In genomic region chr6:109010703-109011102, GRCh38 we compare ENCODE assay signal across 9 cellular contexts.
DNase-seq lines count a peak whose midpoint lies in the region; ATAC-seq and TF ChIP-seq lines count a peak whose summit lies in the region.
"Had no signal": no experiment of that assay in that cellular context is flagged by ENCODE, and none has a peak within 500 bp of the region (broad histone marks: within the 10 kb centered on the region; RNA-seq: fewer than 3 reads in every experiment).

No MANE protein-coding gene starts in this region.

- DNase-seq in NCI-H510A treated with DMSO at 0.1 percent for 48 hours (lab: John Stamatoyannopoulos, UW), result peak; percentile 1
- no peak for DNase-seq in NCI-H510A (lab: John Stamatoyannopoulos, UW)
- peak; percentile 68 for DNase-seq in NCI-H69 (lab: John Stamatoyannopoulos, UW)
- DNase-seq in dorsolateral prefrontal cortex, result no peak
- DNase-seq in gastrocnemius medialis, result no peak
- no peak for DNase-seq in lower leg skin (ENCODE audit: low spot score in 2 of 2)
- DNase-seq in islet precursor cell, result no peak
- no peak for DNase-seq in NCI-H82 treated with DMSO at 0.1 percent for 48 hours (lab: John Stamatoyannopoulos, UW; ENCODE audit: unreplicated experiment)
- DNase-seq: activated CD4-positive, CD25-positive, alpha-beta regulatory T cell treated with anti-CD3 and anti-CD28 coated beads, Interleukin-2, amount 50 U/mL, for 72 hours had no signal

- H3K36me3 ChIP-seq in gastrocnemius medialis, result no peaks in the 10 kb centered on the region

- in situ Hi-C loops in gastrocnemius medialis (cut with MboI; ENCODE audit: low sequenced_read_pairs in 4 of 4), result loop anchor here in 1 of 4 donors (10.0 kb wide), 1 partner anchor 74 kb away; no protein-coding TSS in a partner anchor

- no peak for ATAC-seq in gastrocnemius medialis

- WGBS in lower leg skin, 2 donors, result 63% methylated on average over 2 of the region's 2 CpGs

- H3K27me3 ChIP-seq in dorsolateral prefrontal cortex (no peaks in the 10 kb centered on the region), gastrocnemius medialis (no peaks in the 10 kb centered on the region)

- peak overlapping the region in 53 of 59 donors; percentile 52 to 99 (median 93) for H3K4me3 ChIP-seq in dorsolateral prefrontal cortex
- peak overlapping the region in 3 of 4 donors; percentile 60 to 73 (median 68) for H3K4me3 ChIP-seq in gastrocnemius medialis
- no peak overlapping the region for H3K4me3 ChIP-seq in lower leg skin (ENCODE audit: low read depth, poor library complexity, severe bottlenecking)

- TF ChIP-seq POLR2A in gastrocnemius medialis (IDR thresholded peaks at IDR 0.05) (no peak), lower leg skin (IDR thresholded peaks at IDR 0.05) (no peak)

- TF ChIP-seq CTCF in dorsolateral prefrontal cortex (IDR thresholded peaks at IDR 0.05 in 54 of 56, conservative IDR thresholded peaks at IDR 0.05 in 2 of 56; ENCODE audit: low read depth in 1 of 56, partially characterized antibody in 56 of 56), result no peak
- no peak for TF ChIP-seq CTCF in gastrocnemius medialis (IDR thresholded peaks at IDR 0.05 in 4 of 5, conservative IDR thresholded peaks at IDR 0.05 in 1 of 5)
- no peak for TF ChIP-seq CTCF in lower leg skin (IDR thresholded peaks at IDR 0.05)

- H3K9me3 ChIP-seq in gastrocnemius medialis, result no peaks in the 10 kb centered on the region

- intact Hi-C loops in dorsolateral prefrontal cortex (cut with DNase I) (loop anchor here in 1 of 2 donors (5.0 kb wide), 1 partner anchor 57 kb away; no protein-coding TSS in a partner anchor), gastrocnemius medialis (cut with DNase I; ENCODE audit: low total_unique reads) (no loop called here), lower leg skin (cut with DNase I; ENCODE audit: low total_unique reads) (loop anchor here (10.0 kb wide), 1 partner anchor 1516 kb away; the partner anchor contains the start of gene SOBP)

- H3K4me1 ChIP-seq in gastrocnemius medialis, result peaks cover 47 to 53% of the 10 kb centered on the region in 2 donors

- H3K27ac ChIP-seq in dorsolateral prefrontal cortex (peak overlapping the region in 55 of 59 donors; percentile 85 to 99 (median 97)), gastrocnemius medialis (peak overlapping the region; percentile 92 to 98 (median 95))

Comparison
In these comparisons a context has a peak if more than half of its experiments do, and no peak if none do; other contexts are left out.
1. DNase-seq: peak in NCI-H510A treated with DMSO at 0.1 percent for 48 hours (single experiment) and NCI-H69 (single experiment); none in NCI-H510A (single experiment), dorsolateral prefrontal cortex (0 of 10), gastrocnemius medialis (0 of 2), lower leg skin (0 of 2), islet precursor cell (single experiment) and NCI-H82 treated with DMSO at 0.1 percent for 48 hours (single experiment).